Comparison of ENCODE assay signal across 1 cellular context in genomic region chr19:48993175-48994034, GRCh38.
TF ChIP-seq lines count a peak whose summit lies in the region.

TSS of gene GYS1 (minus strand) at chr19:48993309. CDS start at chr19:48993112, 197 bp downstream.
TSS of gene RUVBL2 (plus strand) at chr19:48993887. CDS start at chr19:48993912, 25 bp downstream.

TF ChIP-seq in GM12878, 131 proteins besides CTCF, POLR2A, EP300 and RAD21 (continued from another document and continues in another):
- TF ChIP-seq ZBTB40 (IDR thresholded peaks at IDR 0.05; ENCODE audit: borderline replicate concordance) (peak; percentile 95), RELA (IDR thresholded peaks at IDR 0.05; ENCODE audit: borderline replicate concordance, partially characterized antibody) (peak; percentile 81), ZNF622 (IDR thresholded peaks at IDR 0.05) (no peak), BACH1 (IDR thresholded peaks at IDR 0.05; ENCODE audit: borderline replicate concordance) (0 out of 2 replicates have a peak, but pooled peaks have one; percentile 40), CHD2 (IDR thresholded peaks at IDR 0.05; ENCODE audit: borderline replicate concordance, low read depth, low read length) (peak; percentile 91), ETV6 (conservative IDR thresholded peaks at IDR 0.05 in 1 of 2, IDR thresholded peaks at IDR 0.05 in 1 of 2; ENCODE audit: borderline replicate concordance in 1 of 2, low read depth in 1 of 2) (no peak), NBN (IDR thresholded peaks at IDR 0.05) (peak; percentile 79), CEBPB (IDR thresholded peaks at IDR 0.05; ENCODE audit: borderline replicate concordance in 1 of 2, low read depth in 2 of 2, low read length in 2 of 2) (no peak), CREB1 (IDR thresholded peaks at IDR 0.05; ENCODE audit: low read depth) (peak; percentile 80), CHD4 (IDR thresholded peaks at IDR 0.05) (no peak), USF2 (IDR thresholded peaks at IDR 0.05; ENCODE audit: borderline replicate concordance, low read depth, low read length) (no peak), FOS (IDR thresholded peaks at IDR 0.05; ENCODE audit: borderline replicate concordance, extremely low read depth, insufficient read length) (peak; percentile 55), CHD1 (IDR thresholded peaks at IDR 0.05; ENCODE audit: low read depth, low read length) (no peak; the same call in 1 of the 2 replicates), RELB (IDR thresholded peaks at IDR 0.05; ENCODE audit: low read depth) (peak; percentile 85), SREBF1 (IDR thresholded peaks at IDR 0.05; ENCODE audit: low read length) (no peak; the same call in 1 of the 2 replicates), MEF2B (IDR thresholded peaks at IDR 0.05; ENCODE audit: partially characterized antibody, poor library complexity, severe bottlenecking) (no peak), JUNB (IDR thresholded peaks at IDR 0.05) (no peak), ZNF207 (IDR thresholded peaks at IDR 0.05; ENCODE audit: borderline replicate concordance) (peak; percentile 76; the same call in 1 of the 2 replicates), IKZF1 (conservative IDR thresholded peaks at IDR 0.05) (peak; percentile 95), ZBTB4 (CRISPR knock-in tag; IDR thresholded peaks at IDR 0.05) (no peak), JUND (IDR thresholded peaks at IDR 0.05; ENCODE audit: low read depth, low read length) (0 out of 2 replicates have a peak, but pooled peaks have one; percentile 32), NFXL1 (IDR thresholded peaks at IDR 0.05; ENCODE audit: borderline replicate concordance) (no peak), PAX8 (IDR thresholded peaks at IDR 0.05) (no peak), SMC3 (IDR thresholded peaks at IDR 0.05; ENCODE audit: borderline replicate concordance, low read length) (peak; percentile 28; the same call in 1 of the 2 replicates), CREM (IDR thresholded peaks at IDR 0.05; ENCODE audit: low read depth) (peak; percentile 78), EZH2 (IDR thresholded peaks at IDR 0.05; ENCODE audit: borderline replicate concordance, control insufficient read depth, low read depth, low read length) (no peak), EED (IDR thresholded peaks at IDR 0.05; ENCODE audit: low read depth) (peak; percentile 85), MTA3 (IDR thresholded peaks at IDR 0.05; ENCODE audit: borderline replicate concordance, low read length) (no peak), DPF2 (IDR thresholded peaks at IDR 0.05) (peak; percentile 93), SP1 (IDR thresholded peaks at IDR 0.05; ENCODE audit: low read depth, low read length) (peak; percentile 96), FOXM1 (IDR thresholded peaks at IDR 0.05; ENCODE audit: low read depth, low read length) (no peak), POLR2AphosphoS2 (IDR thresholded peaks at IDR 0.05; ENCODE audit: low read depth, low read length) (peak; percentile 69), HDAC6 (IDR thresholded peaks at IDR 0.05; ENCODE audit: unreplicated experiment) (no peak), REST (IDR thresholded peaks at IDR 0.05; ENCODE audit: low read depth, low read length) (no peak), SMARCA5 (IDR thresholded peaks at IDR 0.05) (peak; percentile 85; the same call in 1 of the 2 replicates), KAT2A (conservative IDR thresholded peaks at IDR 0.05; ENCODE audit: control insufficient read depth, low read depth, low read length) (no peak), RFX5 (IDR thresholded peaks at IDR 0.05; ENCODE audit: low read depth, low read length) (peak; percentile 71; the same call in 1 of the 2 replicates)
- TF ChIP-seq, protein P1, sequence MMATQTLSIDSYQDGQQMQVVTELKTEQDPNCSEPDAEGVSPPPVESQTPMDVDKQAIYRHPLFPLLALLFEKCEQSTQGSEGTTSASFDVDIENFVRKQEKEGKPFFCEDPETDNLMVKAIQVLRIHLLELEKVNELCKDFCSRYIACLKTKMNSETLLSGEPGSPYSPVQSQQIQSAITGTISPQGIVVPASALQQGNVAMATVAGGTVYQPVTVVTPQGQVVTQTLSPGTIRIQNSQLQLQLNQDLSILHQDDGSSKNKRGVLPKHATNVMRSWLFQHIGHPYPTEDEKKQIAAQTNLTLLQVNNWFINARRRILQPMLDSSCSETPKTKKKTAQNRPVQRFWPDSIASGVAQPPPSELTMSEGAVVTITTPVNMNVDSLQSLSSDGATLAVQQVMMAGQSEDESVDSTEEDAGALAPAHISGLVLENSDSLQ (IDR thresholded peaks at IDR 0.05): peak; percentile 99
- TF ChIP-seq, protein P2, sequence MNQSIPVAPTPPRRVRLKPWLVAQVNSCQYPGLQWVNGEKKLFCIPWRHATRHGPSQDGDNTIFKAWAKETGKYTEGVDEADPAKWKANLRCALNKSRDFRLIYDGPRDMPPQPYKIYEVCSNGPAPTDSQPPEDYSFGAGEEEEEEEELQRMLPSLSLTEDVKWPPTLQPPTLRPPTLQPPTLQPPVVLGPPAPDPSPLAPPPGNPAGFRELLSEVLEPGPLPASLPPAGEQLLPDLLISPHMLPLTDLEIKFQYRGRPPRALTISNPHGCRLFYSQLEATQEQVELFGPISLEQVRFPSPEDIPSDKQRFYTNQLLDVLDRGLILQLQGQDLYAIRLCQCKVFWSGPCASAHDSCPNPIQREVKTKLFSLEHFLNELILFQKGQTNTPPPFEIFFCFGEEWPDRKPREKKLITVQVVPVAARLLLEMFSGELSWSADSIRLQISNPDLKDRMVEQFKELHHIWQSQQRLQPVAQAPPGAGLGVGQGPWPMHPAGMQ (IDR thresholded peaks at IDR 0.05; ENCODE audit: borderline replicate concordance): no peak
- TF ChIP-seq, protein P3, sequence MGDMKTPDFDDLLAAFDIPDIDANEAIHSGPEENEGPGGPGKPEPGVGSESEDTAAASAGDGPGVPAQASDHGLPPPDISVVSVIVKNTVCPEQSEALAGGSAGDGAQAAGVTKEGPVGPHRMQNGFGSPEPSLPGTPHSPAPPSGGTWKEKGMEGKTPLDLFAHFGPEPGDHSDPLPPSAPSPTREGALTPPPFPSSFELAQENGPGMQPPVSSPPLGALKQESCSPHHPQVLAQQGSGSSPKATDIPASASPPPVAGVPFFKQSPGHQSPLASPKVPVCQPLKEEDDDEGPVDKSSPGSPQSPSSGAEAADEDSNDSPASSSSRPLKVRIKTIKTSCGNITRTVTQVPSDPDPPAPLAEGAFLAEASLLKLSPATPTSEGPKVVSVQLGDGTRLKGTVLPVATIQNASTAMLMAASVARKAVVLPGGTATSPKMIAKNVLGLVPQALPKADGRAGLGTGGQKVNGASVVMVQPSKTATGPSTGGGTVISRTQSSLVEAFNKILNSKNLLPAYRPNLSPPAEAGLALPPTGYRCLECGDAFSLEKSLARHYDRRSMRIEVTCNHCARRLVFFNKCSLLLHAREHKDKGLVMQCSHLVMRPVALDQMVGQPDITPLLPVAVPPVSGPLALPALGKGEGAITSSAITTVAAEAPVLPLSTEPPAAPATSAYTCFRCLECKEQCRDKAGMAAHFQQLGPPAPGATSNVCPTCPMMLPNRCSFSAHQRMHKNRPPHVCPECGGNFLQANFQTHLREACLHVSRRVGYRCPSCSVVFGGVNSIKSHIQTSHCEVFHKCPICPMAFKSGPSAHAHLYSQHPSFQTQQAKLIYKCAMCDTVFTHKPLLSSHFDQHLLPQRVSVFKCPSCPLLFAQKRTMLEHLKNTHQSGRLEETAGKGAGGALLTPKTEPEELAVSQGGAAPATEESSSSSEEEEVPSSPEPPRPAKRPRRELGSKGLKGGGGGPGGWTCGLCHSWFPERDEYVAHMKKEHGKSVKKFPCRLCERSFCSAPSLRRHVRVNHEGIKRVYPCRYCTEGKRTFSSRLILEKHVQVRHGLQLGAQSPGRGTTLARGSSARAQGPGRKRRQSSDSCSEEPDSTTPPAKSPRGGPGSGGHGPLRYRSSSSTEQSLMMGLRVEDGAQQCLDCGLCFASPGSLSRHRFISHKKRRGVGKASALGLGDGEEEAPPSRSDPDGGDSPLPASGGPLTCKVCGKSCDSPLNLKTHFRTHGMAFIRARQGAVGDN (IDR thresholded peaks at IDR 0.05): 0 out of 2 replicates have a peak, but pooled peaks have one; percentile 38
